9 cellular contexts compared by ENCODE assay signal in genomic region chr2:27920148-27920885, GRCh38. TPM values are rescaled to one million over a fixed set of nuclear protein-coding genes. Genes with fewer than 3 reads are reported as not detected.
A peak's percentile ranks its signal among the peaks of the same experiment; 100 is the strongest.
DNase-seq lines count a peak whose midpoint lies in the region; ATAC-seq and TF ChIP-seq lines count a peak whose summit lies in the region.
"Had no signal": no experiment of that assay in that cellular context is flagged by ENCODE, and none has a peak within 500 bp of the region (broad histone marks: within the 10 kb centered on the region; RNA-seq: fewer than 3 reads in every experiment).

No MANE protein-coding gene starts in this region.

- ATAC-seq in thoracic aorta (ENCODE audit: insufficient number of reproducible peaks, low FRiP score, low read depth) (peak; percentile 79), GM21381 (IDR thresholded peaks at IDR 0.05; ENCODE audit: unreplicated experiment) (no peak), HG02852 (IDR thresholded peaks at IDR 0.05; ENCODE audit: unreplicated experiment) (no peak)

- H3K27ac Mint-ChIP-seq in activated CD4-positive, alpha-beta memory T cell treated with anti-CD3 and anti-CD28 coated beads for 36 hours = peak overlapping the region; percentile 66
- no peak overlapping the region for H3K27ac Mint-ChIP-seq in activated CD4-positive, alpha-beta memory T cell treated with anti-CD3 and anti-CD28 coated beads, Interleukin-2, amount 10 ng/mL, durations not matched to agents 7 days and 5 days

- H3K4me3 Mint-ChIP-seq in activated CD4-positive, alpha-beta memory T cell treated with anti-CD3 and anti-CD28 coated beads for 36 hours = no peak overlapping the region
- H3K4me3 Mint-ChIP-seq in activated CD4-positive, alpha-beta memory T cell treated with anti-CD3 and anti-CD28 coated beads, Interleukin-2, amount 10 ng/mL, durations not matched to agents 7 days and 5 days = no peak overlapping the region

- POLR2A ChIA-PET in activated CD4-positive, alpha-beta memory T cell treated with anti-CD3 and anti-CD28 coated beads for 36 hours (lab: Charles Lee) = no interaction called here
- POLR2A ChIA-PET in activated CD4-positive, alpha-beta memory T cell treated with anti-CD3 and anti-CD28 coated beads, Interleukin-2, amount 10 ng/mL, durations not matched to agents 7 days and 5 days (lab: Charles Lee) = interaction anchor here (1.3 kb wide), 1 partner anchor 30 kb away, joined by 7 read pairs; the partner anchor contains the start of genes BABAM2 and RBKS

- peaks cover 22 to 30% of the 10 kb centered on the region in 2 donors for H3K4me1 ChIP-seq in thoracic aorta (ENCODE audit: control insufficient read depth in 1 of 2, low read depth in 2 of 2)

- no peaks in the 10 kb centered on the region for H3K36me3 ChIP-seq in kidney epithelial cell (ENCODE audit: control insufficient read depth, insufficient read depth, low read length)
- H3K36me3 ChIP-seq in thoracic aorta = no peaks in the 10 kb centered on the region

- no peaks in the 10 kb centered on the region for H3K9me3 ChIP-seq in thoracic aorta

- H3K9me3 Mint-ChIP-seq in activated CD4-positive, alpha-beta memory T cell treated with anti-CD3 and anti-CD28 coated beads for 36 hours = no peaks in the 10 kb centered on the region
- H3K9me3 Mint-ChIP-seq in activated CD4-positive, alpha-beta memory T cell treated with anti-CD3 and anti-CD28 coated beads, Interleukin-2, amount 10 ng/mL, durations not matched to agents 7 days and 5 days = no peaks in the 10 kb centered on the region

- H3K27me3 Mint-ChIP-seq in activated CD4-positive, alpha-beta memory T cell treated with anti-CD3 and anti-CD28 coated beads for 36 hours = no peaks in the 10 kb centered on the region
- H3K27me3 Mint-ChIP-seq in activated CD4-positive, alpha-beta memory T cell treated with anti-CD3 and anti-CD28 coated beads, Interleukin-2, amount 10 ng/mL, durations not matched to agents 7 days and 5 days = no peaks in the 10 kb centered on the region

- peaks cover 5% of the 10 kb centered on the region for H3K36me3 Mint-ChIP-seq in activated CD4-positive, alpha-beta memory T cell treated with anti-CD3 and anti-CD28 coated beads for 36 hours
- peaks cover 15% of the 10 kb centered on the region for H3K36me3 Mint-ChIP-seq in activated CD4-positive, alpha-beta memory T cell treated with anti-CD3 and anti-CD28 coated beads, Interleukin-2, amount 10 ng/mL, durations not matched to agents 7 days and 5 days (ENCODE audit: low read depth)

- in situ Hi-C loops in astrocyte of the spinal cord (cut with HindIII; ENCODE audit: low sequenced_read_pairs) = no loop called here

- H3K27me3 ChIP-seq in kidney epithelial cell (ENCODE audit: control insufficient read depth, insufficient read depth, low read length) = no peaks in the 10 kb centered on the region
- no peaks in the 10 kb centered on the region for H3K27me3 ChIP-seq in thoracic aorta (replicated peaks; ENCODE audit: insufficient read depth)

- peak overlapping the region in 1 of 2 donors; percentile 2 for H3K27ac ChIP-seq in thoracic aorta
- H3K27ac ChIP-seq: C4-2B had no signal

- DNase-seq in activated CD4-positive, alpha-beta memory T cell treated with anti-CD3 and anti-CD28 coated beads for 36 hours = no peak
- no peak for DNase-seq in activated CD4-positive, alpha-beta memory T cell treated with anti-CD3 and anti-CD28 coated beads, Interleukin-2, amount 10 ng/mL, durations not matched to agents 7 days and 5 days
- DNase-seq in astrocyte of the spinal cord (ENCODE audit: low read depth, low spot score) (peak; percentile 72), kidney epithelial cell (ENCODE audit: low read depth) (peak; percentile 48), thoracic aorta (ENCODE audit: low spot score) (no peak), NCI-H128 (lab: John Stamatoyannopoulos, UW; ENCODE audit: unreplicated experiment) (no peak)

- H3K4me3 ChIP-seq in astrocyte of the spinal cord (ENCODE audit: low read depth, low read length) = no peak overlapping the region
- H3K4me3 ChIP-seq in kidney epithelial cell (ENCODE audit: low read depth, low read length) = no peak overlapping the region
- H3K4me3 ChIP-seq in thoracic aorta = no peak overlapping the region

- intact Hi-C loops in activated CD4-positive, alpha-beta memory T cell treated with anti-CD3 and anti-CD28 coated beads for 36 hours (cut with micrococcal nuclease) = loop anchor here (2.0 kb wide), 1 partner anchor 34 kb away; no protein-coding TSS in a partner anchor

- peaks cover 20% of the 10 kb centered on the region for H3K4me1 Mint-ChIP-seq in activated CD4-positive, alpha-beta memory T cell treated with anti-CD3 and anti-CD28 coated beads for 36 hours (ENCODE audit: low read depth)
- peaks cover 8% of the 10 kb centered on the region for H3K4me1 Mint-ChIP-seq in activated CD4-positive, alpha-beta memory T cell treated with anti-CD3 and anti-CD28 coated beads, Interleukin-2, amount 10 ng/mL, durations not matched to agents 7 days and 5 days

- TF ChIP-seq CTCF in astrocyte of the spinal cord (IDR thresholded peaks at IDR 0.05; ENCODE audit: low read depth, low read length) (no peak), kidney epithelial cell (IDR thresholded peaks at IDR 0.05; ENCODE audit: insufficient read depth, low read length, poor library complexity, severe bottlenecking) (no peak), thoracic aorta (IDR thresholded peaks at IDR 0.05) (no peak)

- CTCF ChIA-PET in activated CD4-positive, alpha-beta memory T cell treated with anti-CD3 and anti-CD28 coated beads for 36 hours (lab: Charles Lee) = no interaction called here
- CTCF ChIA-PET in activated CD4-positive, alpha-beta memory T cell treated with anti-CD3 and anti-CD28 coated beads, Interleukin-2, amount 10 ng/mL, durations not matched to agents 7 days and 5 days (lab: Charles Lee) = no interaction called here

RNA-seq across cellular contexts. Expression of gene BABAM2, which starts 29.8 kb away (rescaled TPM):
- total RNA-seq in activated CD4-positive, alpha-beta memory T cell treated with anti-CD3 and anti-CD28 coated beads for 36 hours = 10 to 100 TPM; 72.3 to 76.6 TPM
- 10 to 100 TPM; 51.4 to 56.6 TPM for total RNA-seq in activated CD4-positive, alpha-beta memory T cell treated with anti-CD3 and anti-CD28 coated beads, Interleukin-2, amount 10 ng/mL, durations not matched to agents 7 days and 5 days
- total RNA-seq in kidney epithelial cell (35.3 and 46.3 TPM in 2 replicates), thoracic aorta (10 to 100 TPM; 24.7 to 32.8 TPM)

RNA-seq across cellular contexts. Expression of gene RBKS, which starts 30.1 kb away (rescaled TPM):
- 1 to 10 TPM; 9.2 to 9.7 TPM for total RNA-seq in activated CD4-positive, alpha-beta memory T cell treated with anti-CD3 and anti-CD28 coated beads for 36 hours
- total RNA-seq in activated CD4-positive, alpha-beta memory T cell treated with anti-CD3 and anti-CD28 coated beads, Interleukin-2, amount 10 ng/mL, durations not matched to agents 7 days and 5 days = 1 to 10 TPM; 2.2 to 2.8 TPM
- total RNA-seq in kidney epithelial cell = 1.8 and 4.2 TPM in 2 replicates
- 1 to 10 TPM; 3.1 to 5.0 TPM for total RNA-seq in thoracic aorta

Comparison
In these comparisons a context has a peak if more than half of its experiments do, and no peak if none do; other contexts are left out.
1. DNase-seq: peak in astrocyte of the spinal cord (single experiment) and kidney epithelial cell (single experiment); none in activated CD4-positive, alpha-beta memory T cell treated with anti-CD3 and anti-CD28 coated beads for 36 hours (single experiment), activated CD4-positive, alpha-beta memory T cell treated with anti-CD3 and anti-CD28 coated beads, Interleukin-2, amount 10 ng/mL, durations not matched to agents 7 days and 5 days (single experiment), thoracic aorta (single experiment) and NCI-H128 (single experiment).